11 cellular contexts compared by ENCODE assay signal in the genomic region with DNA sequence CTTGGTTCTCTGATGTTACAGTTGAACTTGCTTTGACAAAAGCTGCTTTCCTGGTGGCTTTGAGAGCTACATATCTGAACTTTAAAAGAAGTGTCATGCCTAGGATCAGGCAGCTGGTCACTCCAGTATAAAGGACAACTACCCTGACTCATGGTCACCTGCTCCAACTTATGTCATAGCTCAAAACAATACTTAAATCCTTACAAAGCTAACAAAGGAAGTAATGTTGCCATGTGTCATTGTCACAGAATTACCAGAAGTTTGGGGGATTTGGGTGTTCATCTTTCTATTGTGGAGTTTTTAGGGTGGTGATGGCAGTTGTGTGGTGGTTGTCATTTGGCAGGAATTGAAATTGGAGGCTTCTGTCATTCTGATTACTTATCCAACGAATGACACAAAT. TPM values are rescaled to one million over a fixed set of nuclear protein-coding genes. Genes with fewer than 3 reads are reported as not detected.
DNase-seq lines count a peak whose midpoint lies in the region; FAIRE-seq and TF ChIP-seq lines count a peak whose summit lies in the region.
"Had no signal": no experiment of that assay in that cellular context is flagged by ENCODE, and none has a peak within 500 bp of the region (broad histone marks: within the 10 kb centered on the region; RNA-seq: fewer than 3 reads in every experiment).

No MANE protein-coding gene starts in this region.

- no peaks in the 10 kb centered on the region for H3K36me3 ChIP-seq in mammary epithelial cell (ENCODE audit: insufficient read depth, low read length)
- no peaks in the 10 kb centered on the region for H3K36me3 ChIP-seq in mesenchymal stem cell (ENCODE audit: control insufficient read depth in 1 of 2, insufficient read depth in 2 of 2, low read depth in 1 of 2, low read length in 2 of 2)
- no peaks in the 10 kb centered on the region for H3K36me3 ChIP-seq in tibial nerve

- no peak overlapping the region for H3K14ac ChIP-seq in mesenchymal stem cell (ENCODE audit: low read length in 2 of 2)

- no peaks in the 10 kb centered on the region for H3K9me3 ChIP-seq in mammary epithelial cell (replicated peaks; ENCODE audit: insufficient read depth, low read length)
- H3K9me3 ChIP-seq in mesenchymal stem cell (ENCODE audit: control insufficient read depth, low read length) = no peaks in the 10 kb centered on the region
- no peaks in the 10 kb centered on the region for H3K9me3 ChIP-seq in tibial nerve

- no peak overlapping the region for H3K9ac ChIP-seq in mammary epithelial cell (ENCODE audit: insufficient read depth, low read length)
- no peak overlapping the region for H3K9ac ChIP-seq in mesenchymal stem cell (ENCODE audit: low read length)

- BruUV-seq in MCF 10A (replicated peaks; lab: Mats Ljungman, UMichigan) (no TSS peak), mammary epithelial cell (replicated peaks; lab: Mats Ljungman, UMichigan) (no TSS peak)

- peak overlapping the region; percentile 70 for H3K27ac Mint-ChIP-seq in MCF 10A (ENCODE audit: low read depth, unreplicated experiment)
- H3K27ac Mint-ChIP-seq in activated naive CD8-positive, alpha-beta T cell treated with anti-CD3 and anti-CD28 coated beads for 36 hours = peak overlapping the region; percentile 32

- no peaks in the 10 kb centered on the region for H3K36me3 Mint-ChIP-seq in MCF 10A (ENCODE audit: insufficient read depth, unreplicated experiment)
- no peaks in the 10 kb centered on the region for H3K36me3 Mint-ChIP-seq in activated naive CD8-positive, alpha-beta T cell treated with anti-CD3 and anti-CD28 coated beads for 36 hours

- H3K79me1 ChIP-seq in mesenchymal stem cell (replicated peaks; ENCODE audit: low read length, poor library complexity, severe bottlenecking) = peaks cover 17% of the 10 kb centered on the region

- 67% methylated on average over 1 of the region's 1 CpG for WGBS in mammary epithelial cell (ENCODE audit: low coverage, missing lambda C conversion rate)
- 100% methylated on average over 1 of the region's 1 CpG for WGBS in mesenchymal stem cell
- 44 to 50% methylated on average over 1 of the region's 1 CpG for WGBS in tibial nerve, 2 donors

- no peak overlapping the region for H3K18ac ChIP-seq in mesenchymal stem cell (ENCODE audit: low read depth in 1 of 2, low read length in 2 of 2)

- H3K4me3 ChIP-seq in mammary epithelial cell (replicated peaks in 1 of 3; ENCODE audit: insufficient read depth in 1 of 3, low read depth in 2 of 3, low read length in 3 of 3) = no peak overlapping the region
- H3K4me3 ChIP-seq in mesenchymal stem cell (ENCODE audit: insufficient read depth in 1 of 2, low read depth in 1 of 2, low read length in 2 of 2) = no peak overlapping the region
- no peak overlapping the region for H3K4me3 ChIP-seq in tibial nerve

- H3K4me1 Mint-ChIP-seq in MCF 10A (ENCODE audit: insufficient read depth, unreplicated experiment) = peaks cover 23% of the 10 kb centered on the region
- H3K4me1 Mint-ChIP-seq in activated naive CD8-positive, alpha-beta T cell treated with anti-CD3 and anti-CD28 coated beads for 36 hours = peaks cover 41% of the 10 kb centered on the region

- no peak overlapping the region for H2BK120ac ChIP-seq in mesenchymal stem cell (ENCODE audit: low read depth, low read length)

- no peaks in the 10 kb centered on the region for H3K27me3 Mint-ChIP-seq in MCF 10A (ENCODE audit: insufficient read depth, unreplicated experiment)
- no peaks in the 10 kb centered on the region for H3K27me3 Mint-ChIP-seq in activated naive CD8-positive, alpha-beta T cell treated with anti-CD3 and anti-CD28 coated beads for 36 hours

- H3K4me1 ChIP-seq in mammary epithelial cell (ENCODE audit: insufficient read depth, low read length) (peaks cover 19% of the 10 kb centered on the region), mesenchymal stem cell (ENCODE audit: control insufficient read depth, insufficient read depth, low read depth, low read length) (peaks cover 12% of the 10 kb centered on the region), tibial nerve (peaks cover 0 to 55% (median 27%) of the 10 kb centered on the region in 4 donors)

- TF ChIP-seq EP300 in tibial nerve (IDR thresholded peaks at IDR 0.05) = no peak

- H3K4me2 ChIP-seq in mammary epithelial cell (ENCODE audit: insufficient read depth, low read depth, low read length) = no peak overlapping the region
- H3K4me2 ChIP-seq in mesenchymal stem cell (ENCODE audit: low read length, poor library complexity, severe bottlenecking) = no peak overlapping the region

- no peak overlapping the region for H2BK5ac ChIP-seq in mesenchymal stem cell (ENCODE audit: low read depth, low read length, poor library complexity, severe bottlenecking)

- H2AFZ ChIP-seq in mammary epithelial cell (ENCODE audit: low read depth, low read length) (no peak overlapping the region), mesenchymal stem cell (ENCODE audit: low read depth, low read length) (no peak overlapping the region)

- TF ChIP-seq CTCF in MCF 10A (IDR thresholded peaks at IDR 0.05; ENCODE audit: unreplicated experiment) = no peak
- no peak for TF ChIP-seq CTCF in mammary epithelial cell (conservative IDR thresholded peaks at IDR 0.05 in 1 of 2, IDR thresholded peaks at IDR 0.05 in 1 of 2; ENCODE audit: extremely low read depth in 1 of 2, insufficient read depth in 1 of 2, low read depth in 1 of 2, low read length in 2 of 2)
- TF ChIP-seq CTCF in tibial nerve (IDR thresholded peaks at IDR 0.05) = no peak
- no peak for TF ChIP-seq CTCF in D721Med (IDR thresholded peaks at IDR 0.05; ENCODE audit: insufficient read depth, missing control alignments)

- no peak overlapping the region for H3K4me3 Mint-ChIP-seq in MCF 10A (ENCODE audit: unreplicated experiment)
- H3K4me3 Mint-ChIP-seq in activated naive CD8-positive, alpha-beta T cell treated with anti-CD3 and anti-CD28 coated beads for 36 hours = no peak overlapping the region

- dilution Hi-C loops in mammary epithelial cell (cut with HindIII; ENCODE audit: low sequenced_read_pairs) = loop anchor here (5.0 kb wide), 1 partner anchor 47 kb away; no protein-coding TSS in a partner anchor

- no peak overlapping the region for H4K8ac ChIP-seq in mesenchymal stem cell (ENCODE audit: low read length)

- no peaks in the 10 kb centered on the region for H3K9me3 Mint-ChIP-seq in MCF 10A (ENCODE audit: unreplicated experiment)
- H3K9me3 Mint-ChIP-seq in activated naive CD8-positive, alpha-beta T cell treated with anti-CD3 and anti-CD28 coated beads for 36 hours = no peaks in the 10 kb centered on the region

- H3K23ac ChIP-seq in mesenchymal stem cell (ENCODE audit: low read length in 2 of 2) = no peak overlapping the region

- no peak overlapping the region for H2AK5ac ChIP-seq in mesenchymal stem cell (ENCODE audit: low read length, severe bottlenecking)

- no peaks in the 10 kb centered on the region for H3K79me2 ChIP-seq in mammary epithelial cell (ENCODE audit: insufficient read depth, low read length)

- no peak overlapping the region for H3K4ac ChIP-seq in mesenchymal stem cell (ENCODE audit: low read depth in 1 of 2, low read length in 2 of 2)

- no peak overlapping the region for H3K27ac ChIP-seq in mammary epithelial cell (ENCODE audit: insufficient read depth, low read depth, low read length)
- no peak overlapping the region for H3K27ac ChIP-seq in mesenchymal stem cell (ENCODE audit: low read length, poor library complexity, severe bottlenecking)
- H3K27ac ChIP-seq in tibial nerve = peak overlapping the region; percentile 90 to 99 (median 96)

- POLR2A ChIA-PET in MCF 10A (lab: Yijun Ruan, JAX) = interaction anchor here (0.6 to 7.1 kb wide), 12 partner anchors 9 to 1032 kb away, joined by 3 to 62 read pairs (median 20); partner anchors contain the start of genes CKAP4 and POLR3B

- H3K27me3 ChIP-seq in mammary epithelial cell (ENCODE audit: insufficient read depth, low read length) (no peaks in the 10 kb centered on the region), mesenchymal stem cell (ENCODE audit: control insufficient read depth in 1 of 2, insufficient read depth in 1 of 2, low read length in 2 of 2) (no peaks in the 10 kb centered on the region), tibial nerve (no peaks in the 10 kb centered on the region)

- TF ChIP-seq POLR2A in tibial nerve (IDR thresholded peaks at IDR 0.05) = no peak

- H2BK15ac ChIP-seq in mesenchymal stem cell (ENCODE audit: low read depth, poor library complexity, severe bottlenecking) = no peak overlapping the region

- no peak overlapping the region for H4K91ac ChIP-seq in mesenchymal stem cell (ENCODE audit: low read length)

- H4K20me1 ChIP-seq in mammary epithelial cell (ENCODE audit: insufficient read depth, low read length) = no peaks in the 10 kb centered on the region

- in situ Hi-C loops in mammary epithelial cell (cut with MboI; ENCODE audit: low sequenced_read_pairs in 2 of 2) = no loop called here

- DNase-seq in MCF 10A (ENCODE audit: unreplicated experiment) (no peak), mammary epithelial cell (no peak), mesenchymal stem cell (peak; percentile 12), tibial nerve (ENCODE audit: low spot score in 2 of 2) (no peak), D721Med (ENCODE audit: insufficient read length, low spot score) (no peak), occipital lobe (lab: John Stamatoyannopoulos, UW) (no peak)
- no peak for DNase-seq in activated naive CD8-positive, alpha-beta T cell treated with anti-CD3 and anti-CD28 coated beads for 36 hours
- DNase-seq in stimulated activated CD4-positive, alpha-beta T cell treated with anti-CD3 and anti-CD28 coated beads, Interleukin-12 subunit alpha, Interleukin-12 subunit beta, amount 100 ng/mL, for 4 hours = no peak
- DNase-seq: NCI-H446; stimulated activated CD8-positive, alpha-beta memory T cell treated with anti-CD3 and anti-CD28 coated beads, Interleukin-4, amount 100 ng/mL, for 48 hours had no signal

- H2BK12ac ChIP-seq in mesenchymal stem cell (ENCODE audit: low read length in 2 of 2) = no peak overlapping the region

- CTCF ChIA-PET in MCF 10A (lab: Yijun Ruan, JAX) = interaction anchor here (0.6 to 3.9 kb wide), 10 partner anchors 9 to 484 kb away, joined by 3 to 20 read pairs (median 10); partner anchors contain the start of gene POLR3B
- CTCF ChIA-PET in mammary epithelial cell (lab: Charles Lee; ENCODE audit: low non-redundant PET) = no interaction called here

- intact Hi-C loops in MCF 10A (cut with micrococcal nuclease) (loop anchor here (5.0 kb wide), 1 partner anchor 47 kb away; no protein-coding TSS in a partner anchor), mammary epithelial cell (cut with micrococcal nuclease) (no loop called here)

- no peak for FAIRE-seq in D721Med (lab: Jason Lieb, UNC)
- FAIRE-seq: TTC549 had no signal

RNA-seq across cellular contexts. Expression of gene TCP11L2, which starts 1.8 kb away (rescaled TPM):
- total RNA-seq in MCF 10A (2022) (10.2 and 11.4 TPM in 2 replicates), mammary epithelial cell (10 to 100 TPM; 19.4 to 62.2 TPM), tibial nerve (10 to 100 TPM; 21.6 to 34.9 (median 29.8) TPM), occipital lobe (39.8 TPM)
- 6.1 TPM for polyA plus RNA-seq in mammary epithelial cell
- polyA minus RNA-seq in mammary epithelial cell = 50.2 TPM
- total RNA-seq in activated naive CD8-positive, alpha-beta T cell treated with anti-CD3 and anti-CD28 coated beads for 36 hours = 1 to 10 TPM; 7.3 to 7.7 TPM
- polyA plus RNA-seq in mesenchymal stem cell (2013, experiment 1 of 2) = 9.8 TPM
- 9.8 TPM for polyA plus RNA-seq in mesenchymal stem cell (2013, experiment 2 of 2)

RNA-seq across cellular contexts. Expression of gene CKAP4, which starts 52.9 kb away (rescaled TPM):
- total RNA-seq in MCF 10A (2022) = 101 and 118 TPM in 2 replicates
- total RNA-seq in mammary epithelial cell = 100 to 1,000 TPM in 1 of 2 donors, 10 to 100 TPM in 1; 88.4 to 123 TPM
- polyA plus RNA-seq in mammary epithelial cell = 74.7 TPM
- polyA minus RNA-seq in mammary epithelial cell = 44.0 TPM
- 10 to 100 TPM; 23.4 to 23.7 TPM for total RNA-seq in activated naive CD8-positive, alpha-beta T cell treated with anti-CD3 and anti-CD28 coated beads for 36 hours
- polyA plus RNA-seq in mesenchymal stem cell (2013, experiment 1 of 2) = 382 TPM
- 384 TPM for polyA plus RNA-seq in mesenchymal stem cell (2013, experiment 2 of 2)
- total RNA-seq in tibial nerve = 10 to 100 TPM; 29.9 to 49.5 (median 38.7) TPM
- total RNA-seq in occipital lobe = 20.3 TPM

RNA-seq across cellular contexts. Expression of gene POLR3B, which starts 56.8 kb away (rescaled TPM):
- total RNA-seq in MCF 10A (2022) (11.1 and 15.7 TPM in 2 replicates), mammary epithelial cell (10 to 100 TPM; 13.3 TPM), tibial nerve (10 to 100 TPM in 1 of 4 donors, 1 to 10 TPM in 3; 6.3 to 21.0 (median 7.7) TPM), occipital lobe (12.6 TPM)
- polyA plus RNA-seq in mammary epithelial cell = 8.9 TPM
- polyA minus RNA-seq in mammary epithelial cell = 22.2 TPM
- total RNA-seq in activated naive CD8-positive, alpha-beta T cell treated with anti-CD3 and anti-CD28 coated beads for 36 hours = 10 to 100 TPM; 13.7 to 14.2 TPM
- polyA plus RNA-seq in mesenchymal stem cell (2013, experiment 1 of 2) = 5.9 TPM
- polyA plus RNA-seq in mesenchymal stem cell (2013, experiment 2 of 2) = 6.1 TPM

Comparison
In these comparisons a context has a peak if more than half of its experiments do, and no peak if none do; other contexts are left out.
1. H3K27ac ChIP-seq: peak in tibial nerve (4 of 4); none in mammary epithelial cell (single experiment) and mesenchymal stem cell (single experiment).